In genomic region chr7:83791737-83792136, GRCh38 we compare ENCODE assay signal across 1 cellular context.
TF ChIP-seq lines count a peak whose summit lies in the region.

No MANE protein-coding gene starts in this region.

TF ChIP-seq in GM12878, 131 proteins besides CTCF, POLR2A, EP300 and RAD21 (continued from another document):
- TF ChIP-seq NKRF (conservative IDR thresholded peaks at IDR 0.05) = no peak
